In the genomic region with DNA sequence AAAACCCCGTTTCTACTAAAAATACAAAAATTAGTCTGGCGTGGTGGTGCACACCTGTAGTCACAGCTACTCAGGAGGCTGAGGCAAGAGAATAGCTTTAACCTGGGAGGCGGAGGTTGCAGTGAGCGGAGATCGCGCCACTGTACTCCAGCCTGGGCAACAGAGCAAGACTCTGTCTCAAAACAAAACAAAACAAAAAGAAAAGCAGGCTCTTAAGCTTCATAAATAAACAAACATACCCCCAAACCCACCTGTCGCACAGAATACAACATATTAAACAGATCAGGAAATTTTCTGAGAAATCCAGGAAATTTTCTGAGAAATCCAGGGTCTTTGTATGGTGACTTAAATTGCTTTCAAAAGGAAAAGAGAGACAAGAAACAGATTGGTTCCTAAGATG, we compare ENCODE assay signal across 7 cellular contexts. TPM values are rescaled to one million over a fixed set of nuclear protein-coding genes. Genes with fewer than 3 reads are reported as not detected.
DNase-seq lines count a peak whose midpoint lies in the region; ATAC-seq, FAIRE-seq and TF ChIP-seq lines count a peak whose summit lies in the region.
"Not testable (repeated sequence)": the region's sequence is repeated elsewhere in the genome, so short reads cannot be mapped to it uniquely, and the experiment has no call there.
"Had no signal": no experiment of that assay in that cellular context is flagged by ENCODE, and none has a peak within 500 bp of the region (broad histone marks: within the 10 kb centered on the region; RNA-seq: fewer than 3 reads in every experiment).

No MANE protein-coding gene starts in this region.

- not testable (repeated sequence) for H3K36me3 ChIP-seq in HEK293 (ENCODE audit: control insufficient read depth in 2 of 2, insufficient read depth in 1 of 2, low read length in 2 of 2); HepG2 (replicated peaks in 1 of 2; ENCODE audit: control insufficient read depth in 1 of 2, insufficient read depth in 2 of 2, low read length in 2 of 2)

- DNase-seq in HepG2 (ENCODE audit: low spot score): not testable (repeated sequence)

- not testable (repeated sequence) for TF ChIP-seq RAD21 in HepG2 (CRISPR knock-in tag; IDR thresholded peaks at IDR 0.05)

- H3K27me3 ChIP-seq in HepG2 (ENCODE audit: control insufficient read depth in 1 of 2, insufficient read depth in 2 of 2, low read length in 2 of 2): not testable (repeated sequence)

- WGBS in HepG2 (ENCODE audit: low lambda C conversion rate): over 99% methylated on average over 7 of the region's 7 CpGs

- not testable (repeated sequence) for ATAC-seq in HepG2

- POLR2A ChIA-PET in HEK293 (lab: Yijun Ruan, JAX); HepG2 (lab: Yijun Ruan, JAX): not testable (repeated sequence)

- H3K79me2 ChIP-seq in HepG2 (ENCODE audit: insufficient read depth, low read length): peaks cover 23% of the 10 kb centered on the region

- H3K27ac ChIP-seq in HEK293 (ENCODE audit: extremely low read depth, low read depth, low read length); HepG2 (ENCODE audit: extremely low read length, insufficient read depth, low read length): not testable (repeated sequence)

- not testable (repeated sequence) for H4K20me1 ChIP-seq in HepG2 (ENCODE audit: insufficient read depth, low read length)

- BruUV-seq in HepG2 (replicated peaks; lab: Mats Ljungman, UMichigan): not testable (repeated sequence)

- CTCF ChIA-PET in HEK293 (lab: Yijun Ruan, JAX): interaction anchor here (0.6 to 1.7 kb wide), 3 partner anchors 16 to 611 kb away, joined by 3 to 8 read pairs (median 4); no protein-coding TSS in a partner anchor
- CTCF ChIA-PET in HepG2 (lab: Yijun Ruan, JAX; ENCODE audit: low intra/inter-chr PET ratio, low total read pairs): not testable (repeated sequence)

- H3K4me1 ChIP-seq in HEK293 (ENCODE audit: control insufficient read depth, insufficient read depth, low read length): not testable (repeated sequence)
- peaks cover 43% of the 10 kb centered on the region for H3K4me1 ChIP-seq in HepG2 (ENCODE audit: insufficient read depth, low read length)

- in situ Hi-C loops in HepG2 (cut with HindIII; ENCODE audit: extremely low pct_ligation_motif_present, low pct_unique_long_range_greater_than_20kb): not testable (repeated sequence)

- intact Hi-C loops in HepG2 (cut with micrococcal nuclease; ENCODE audit: unreplicated experiment): not testable (repeated sequence)

- not testable (repeated sequence) for FAIRE-seq in HepG2 (lab: Jason Lieb, UNC)

- H3K9me3 ChIP-seq in HEK293 (ENCODE audit: control insufficient read depth, insufficient read depth, low read depth, low read length); HepG2 (ENCODE audit: low read length): not testable (repeated sequence)

- TF ChIP-seq CTCF in HEK293 (tag by site-specific recombination; IDR thresholded peaks at IDR 0.05); HepG2 (CRISPR knock-in tag; IDR thresholded peaks at IDR 0.05): not testable (repeated sequence)

- TF ChIP-seq EP300 in HepG2 (IDR thresholded peaks at IDR 0.05; ENCODE audit: low read depth in 2 of 2, low read length in 2 of 2); HepG2 (CRISPR knock-in tag; IDR thresholded peaks at IDR 0.05; ENCODE audit: borderline replicate concordance): not testable (repeated sequence)

- H3K4me2 ChIP-seq in HepG2 (ENCODE audit: low read depth, low read length): not testable (repeated sequence)

- H3K9ac ChIP-seq in HepG2 (ENCODE audit: insufficient read depth, low read depth, low read length): not testable (repeated sequence)

- not testable (repeated sequence) for H3K4me3 ChIP-seq in HEK293 (ENCODE audit: low read depth, low read length); HepG2 (replicated peaks in 1 of 3; ENCODE audit: insufficient read depth in 1 of 3, low read depth in 2 of 3, low read length in 3 of 3)

- H2AFZ ChIP-seq in HepG2 (ENCODE audit: low read length): not testable (repeated sequence)

- not testable (repeated sequence) for TF ChIP-seq POLR2A in HepG2 (IDR thresholded peaks at IDR 0.05; ENCODE audit: insufficient read depth in 1 of 2, low read depth in 2 of 2, low read length in 2 of 2)

TF ChIP-seq in HEK293, 187 proteins besides CTCF, POLR2A, EP300 and RAD21:
- TF ChIP-seq SCRT2 (tag by site-specific recombination; IDR thresholded peaks at IDR 0.05) (peak; percentile 88), SCRT1 (tag by site-specific recombination; IDR thresholded peaks at IDR 0.05; ENCODE audit: borderline replicate concordance) (peak; percentile 76; the same call in 1 of the 2 replicates), ZNF121 (tag by site-specific recombination; IDR thresholded peaks at IDR 0.05) (peak; percentile 41; the same call in 1 of the 2 replicates)
TF ChIP-seq in HEK293: peak in this region for 3; not testable (repeated sequence) for 184.

TF ChIP-seq in HepG2, 621 proteins besides CTCF, POLR2A, EP300 and RAD21:
- TF ChIP-seq ZNF121 (CRISPR knock-in tag; IDR thresholded peaks at IDR 0.05): 0 out of 2 replicates have a peak, but pooled peaks have one; percentile 18

RNA-seq across cellular contexts. Expression of gene NR6A1, which starts 33.0 kb away (rescaled TPM):
- 31.5 and 50.9 TPM in 2 replicates for total RNA-seq in HepG2 (2016; rRNA removed; fragmentation: Illumina TruSeq; extraction: Trizol)
- 10.7 and 12.1 TPM in 2 replicates for total RNA-seq in HepG2 (2016; cell fraction: cytosol; rRNA removed; fragmentation: Illumina TruSeq; extraction: Trizol; ENCODE audit: low read depth)
- total RNA-seq in HepG2 (2016; cell fraction: insoluble cytoplasmic fraction; rRNA removed; fragmentation: Illumina TruSeq; extraction: Trizol): 28.3 and 52.2 TPM in 2 replicates
- total RNA-seq in HepG2 (2016; cell fraction: membrane; rRNA removed; fragmentation: Illumina TruSeq; extraction: Trizol): 36.7 and 36.8 TPM in 2 replicates
- total RNA-seq in HepG2 (2016; cell fraction: nucleus; rRNA removed; fragmentation: Illumina TruSeq; extraction: Trizol): 24.3 and 28.3 TPM in 2 replicates
- 19.7 and 28.1 TPM in 2 replicates for polyA plus RNA-seq in HepG2 (2011; rRNA removed)
- polyA plus RNA-seq in HepG2 (2011; cell fraction: cytosol; rRNA removed): 15.0 and 17.4 TPM in 2 replicates
- polyA plus RNA-seq in HepG2 (2011; cell fraction: nucleus; rRNA removed): 18.1 and 19.3 TPM in 2 replicates
- polyA plus RNA-seq in HepG2 (2012): 12.1 and 12.8 TPM in 2 replicates
- 4.2 and 4.9 TPM in 2 replicates for polyA plus RNA-seq in HepG2 (2016; cell fraction: cytosol; fragmentation: Illumina TruSeq; extraction: Trizol; ENCODE audit: low read depth)
- 20.4 and 24.5 TPM in 2 replicates for polyA plus RNA-seq in HepG2 (2016; cell fraction: insoluble cytoplasmic fraction; fragmentation: Illumina TruSeq; extraction: Trizol; ENCODE audit: low read depth)
- 8.8 and 10.3 TPM in 2 replicates for polyA plus RNA-seq in HepG2 (2016; cell fraction: membrane; fragmentation: Illumina TruSeq; extraction: Trizol; ENCODE audit: low read depth)
- polyA plus RNA-seq in HepG2 (2016; cell fraction: nucleus; fragmentation: Illumina TruSeq; extraction: Trizol; ENCODE audit: insufficient read depth, low read depth): 21.9 and 25.3 TPM in 2 replicates
- polyA minus RNA-seq in HepG2 (2011; rRNA and poly(A)+ RNA removed; ENCODE audit: low replicate concordance): 13.7 and 123 TPM in 2 replicates
- polyA minus RNA-seq in HepG2 (2011; cell fraction: cytosol; rRNA and poly(A)+ RNA removed): 35.0 and 40.7 TPM in 2 replicates
- 26.1 and 27.2 TPM in 2 replicates for polyA minus RNA-seq in HepG2 (2011; cell fraction: nucleus; rRNA and poly(A)+ RNA removed)
- total RNA-seq: CD4-positive, alpha-beta T cell; CD8-positive, alpha-beta T cell had no signal
- polyA plus RNA-seq: CD4-positive, alpha-beta memory T cell; CD4-positive, CD25-positive, alpha-beta regulatory T cell; CD8-positive, alpha-beta memory T cell had no signal

RNA-seq across cellular contexts. Expression of gene OLFML2A, which starts 38.9 kb away (rescaled TPM):
- 0.02 TPM in 1 of 2 replicates, not detected in the other for total RNA-seq in HepG2 (2016; rRNA removed; fragmentation: Illumina TruSeq; extraction: Trizol)
- total RNA-seq in HepG2 (2016; cell fraction: cytosol; rRNA removed; fragmentation: Illumina TruSeq; extraction: Trizol; ENCODE audit: low read depth): under 0.01 and 0.09 TPM in 2 replicates
- total RNA-seq in HepG2 (2016; cell fraction: insoluble cytoplasmic fraction; rRNA removed; fragmentation: Illumina TruSeq; extraction: Trizol): 0.02 TPM in 1 of 2 replicates, not detected in the other
- 0.03 TPM in 2 replicates for total RNA-seq in HepG2 (2016; cell fraction: membrane; rRNA removed; fragmentation: Illumina TruSeq; extraction: Trizol)
- total RNA-seq in HepG2 (2016; cell fraction: nucleus; rRNA removed; fragmentation: Illumina TruSeq; extraction: Trizol): 0.06 and 0.09 TPM in 2 replicates
- 0.01 and 0.04 TPM in 2 replicates for polyA plus RNA-seq in HepG2 (2011; rRNA removed)
- polyA plus RNA-seq in HepG2 (2011; cell fraction: cytosol; rRNA removed): 0.03 and 0.04 TPM in 2 replicates
- polyA plus RNA-seq in HepG2 (2011; cell fraction: nucleus; rRNA removed): 0.02 and 0.05 TPM in 2 replicates
- polyA plus RNA-seq in HepG2 (2012): 0.01 TPM in 1 of 2 replicates, not detected in the other
- polyA plus RNA-seq in HepG2 (2016; cell fraction: cytosol; fragmentation: Illumina TruSeq; extraction: Trizol; ENCODE audit: low read depth): not detected in 2 replicates
- polyA plus RNA-seq in HepG2 (2016; cell fraction: insoluble cytoplasmic fraction; fragmentation: Illumina TruSeq; extraction: Trizol; ENCODE audit: low read depth): 0.03 TPM in 1 of 2 replicates, not detected in the other
- not detected in 2 replicates for polyA plus RNA-seq in HepG2 (2016; cell fraction: membrane; fragmentation: Illumina TruSeq; extraction: Trizol; ENCODE audit: low read depth)
- polyA plus RNA-seq in HepG2 (2016; cell fraction: nucleus; fragmentation: Illumina TruSeq; extraction: Trizol; ENCODE audit: insufficient read depth, low read depth): 0.07 TPM in 1 of 2 replicates, not detected in the other
- polyA minus RNA-seq in HepG2 (2011; rRNA and poly(A)+ RNA removed; ENCODE audit: low replicate concordance): 0.08 and 2.8 TPM in 2 replicates
- polyA minus RNA-seq in HepG2 (2011; cell fraction: cytosol; rRNA and poly(A)+ RNA removed): 0.09 and 0.30 TPM in 2 replicates
- 0.12 and 0.26 TPM in 2 replicates for polyA minus RNA-seq in HepG2 (2011; cell fraction: nucleus; rRNA and poly(A)+ RNA removed)
- total RNA-seq: CD4-positive, alpha-beta memory T cell; CD4-positive, alpha-beta T cell; CD4-positive, CD25-positive, alpha-beta regulatory T cell; CD8-positive, alpha-beta memory T cell; CD8-positive, alpha-beta T cell had no signal
- polyA plus RNA-seq: CD4-positive, alpha-beta memory T cell; CD4-positive, CD25-positive, alpha-beta regulatory T cell; CD8-positive, alpha-beta memory T cell had no signal
